In genomic region chr5:187617-188451, GRCh38 we compare ENCODE assay signal across 9 cellular contexts. TPM values are rescaled to one million over a fixed set of nuclear protein-coding genes. Genes with fewer than 3 reads are reported as not detected.
DNase-seq lines count a peak whose midpoint lies in the region; ATAC-seq and TF ChIP-seq lines count a peak whose summit lies in the region.
"Had no signal": no experiment of that assay in that cellular context is flagged by ENCODE, and none has a peak within 500 bp of the region (broad histone marks: within the 10 kb centered on the region; RNA-seq: fewer than 3 reads in every experiment).

No MANE protein-coding gene starts in this region.

- no peak for TF ChIP-seq CTCF in OCI-LY7 (conservative IDR thresholded peaks at IDR 0.05; ENCODE audit: low read length)
- TF ChIP-seq CTCF in heart left ventricle (IDR thresholded peaks at IDR 0.05), result no peak

- POLR2A ChIA-PET in OCI-LY7 (lab: Charles Lee), result interaction anchor here (0.9 to 1.3 kb wide), 6 partner anchors 13 to 83 kb away, joined by 3 to 8 read pairs (median 4); partner anchors contain the start of genes CCDC127, PDCD6 and SDHA

- peak overlapping the region; percentile 33; the same call in 1 of the 2 replicates for H3K4me3 ChIP-seq in GM23248
- H3K4me3 ChIP-seq in OCI-LY7 (ENCODE audit: low read depth, low read length, poor library complexity, severe bottlenecking), result no peak overlapping the region
- peak overlapping the region in 7 of 12 donors; percentile 0 to 39 (median 19) for H3K4me3 ChIP-seq in heart left ventricle

- H2AFZ ChIP-seq in GM23248 (peak overlapping the region; percentile 49; the same call in 1 of the 2 replicates), OCI-LY7 (ENCODE audit: low read length) (peak overlapping the region; percentile 13; the same call in 1 of the 2 replicates)

- TF ChIP-seq POLR2A in heart left ventricle (IDR thresholded peaks at IDR 0.05), result no peak

- in situ Hi-C loops in GM23248 (cut with MboI), result no loop called here

- H3F3A ChIP-seq in GM23248 (ENCODE audit: insufficient read depth), result no peaks in the 10 kb centered on the region

- H4K20me1 ChIP-seq in GM23248 (ENCODE audit: insufficient read depth) (no peaks in the 10 kb centered on the region), OCI-LY7 (ENCODE audit: insufficient read depth, low read length) (no peaks in the 10 kb centered on the region)

- BruUV-seq in OCI-LY7 (replicated peaks; lab: Mats Ljungman, UMichigan), result no TSS peak

- CTCF ChIA-PET in OCI-LY7 (lab: Charles Lee; ENCODE audit: unreplicated experiment), result interaction anchor here (0.6 to 1.3 kb wide), 5 partner anchors 14 to 284 kb away, joined by 3 to 10 read pairs (median 3); partner anchors contain the start of gene PDCD6

- intact Hi-C loops in OCI-LY7 (cut with micrococcal nuclease; ENCODE audit: unreplicated experiment), result loop anchor here (1.0 kb wide), 2 partner anchors 30 to 83 kb away; partner anchors contain the start of genes CCDC127, PDCD6 and SDHA
- intact Hi-C loops in heart left ventricle (cut with DNase I), result loop anchor here in 1 of 10 donors (2.0 kb wide), 1 partner anchor 31 kb away; the partner anchor contains the start of genes CCDC127 and SDHA
- intact Hi-C loops in sciatic nerve (cut with DNase I), result no loop called here

- H3K9me2 ChIP-seq in GM23248 (ENCODE audit: insufficient read depth) (no peaks in the 10 kb centered on the region), OCI-LY7 (ENCODE audit: insufficient read depth, low read length) (no peaks in the 10 kb centered on the region)

- H3K27me3 ChIP-seq in GM23248 (replicated peaks; ENCODE audit: insufficient read depth) (no peaks in the 10 kb centered on the region; the same call in 1 of the 2 replicates), heart left ventricle (peaks cover 0 to 12% (median 0%) of the 10 kb centered on the region in 9 donors)

- peak overlapping the region; percentile 72 for H3K4me2 ChIP-seq in GM23248 (ENCODE audit: unreplicated experiment)
- H3K4me2 ChIP-seq in OCI-LY7 (ENCODE audit: low read length), result peak overlapping the region; percentile 73

- H3K9me3 ChIP-seq in GM23248 (ENCODE audit: low read depth), result no peaks in the 10 kb centered on the region
- no peaks in the 10 kb centered on the region for H3K9me3 ChIP-seq in OCI-LY7 (ENCODE audit: low read length)
- H3K9me3 ChIP-seq in heart left ventricle, result no peaks in the 10 kb centered on the region

- DNase-seq in GM23248 (peak; percentile 21), OCI-LY7 (ENCODE audit: low spot score) (no peak), heart left ventricle (peak in 2 of 5 donors; percentile 23 to 32), sciatic nerve (ENCODE audit: low spot score) (peak; percentile 56), NCI-H2107 treated with DMSO at 0.1 percent for 48 hours (lab: John Stamatoyannopoulos, UW; ENCODE audit: unreplicated experiment) (no peak), substantia nigra (lab: John Stamatoyannopoulos, UW) (no peak), mucosa of gallbladder (ENCODE audit: low spot score) (no peak)

- H3K9ac ChIP-seq in GM23248, result 0 out of 2 replicates have a peak overlapping the region, but pooled peaks have one; percentile 31

- ATAC-seq in heart left ventricle, result no peak
- ATAC-seq in sciatic nerve, result no peak

- H3K4me1 ChIP-seq in GM23248 (ENCODE audit: insufficient read depth) (peaks cover 4% of the 10 kb centered on the region; the same call in 1 of the 2 replicates), OCI-LY7 (ENCODE audit: insufficient read depth, low read length, poor library complexity, severe bottlenecking) (peaks cover 49% of the 10 kb centered on the region), heart left ventricle (peaks cover 0 to 45% (median 18%) of the 10 kb centered on the region in 12 donors)

- no peak overlapping the region for H3K27ac ChIP-seq in GM23248
- H3K27ac ChIP-seq in OCI-LY7 (ENCODE audit: low read depth, low read length, poor library complexity, severe bottlenecking), result no peak overlapping the region
- peak overlapping the region in 3 of 12 donors; percentile 21 to 97 (median 96) for H3K27ac ChIP-seq in heart left ventricle
- H3K27ac ChIP-seq in substantia nigra (ENCODE audit: low read depth, low read length, poor library complexity, severe bottlenecking), result no peak overlapping the region

- H3K36me3 ChIP-seq in GM23248 (ENCODE audit: low read depth) (no peaks in the 10 kb centered on the region), OCI-LY7 (ENCODE audit: insufficient read depth, low read length) (no peaks in the 10 kb centered on the region), heart left ventricle (no peaks in the 10 kb centered on the region)

- 49 to 55% methylated on average over 17 to 21 of the region's 21 CpGs for WGBS in GM23248 (ENCODE audit: low coverage in 1 of 2, low lambda C conversion rate in 2 of 2, missing lambda C conversion rate in 2 of 2), 2 experiments
- WGBS in heart left ventricle, 4 donors, result 58 to 74% (median 63%) methylated on average over 13 to 21 of the region's 21 CpGs

- H3K79me2 ChIP-seq in GM23248 (ENCODE audit: insufficient read depth) (no peaks in the 10 kb centered on the region), OCI-LY7 (ENCODE audit: insufficient read depth, low read depth, low read length) (no peaks in the 10 kb centered on the region; the same call in 1 of the 2 replicates)

RNA-seq across cellular contexts. Expression of gene LRRC14B, which starts 3.5 kb away (rescaled TPM):
- total RNA-seq in GM23248 (2014; rRNA removed; shearing (Covaris generic)), result not detected in 2 replicates
- polyA plus RNA-seq in GM23248 (2016; fragmentation: Nextera tagmentation; extraction: Ambion mirVana) (not detected in 2 replicates), heart left ventricle (10 to 100 TPM in 1 of 2 donors, 1 to 10 TPM in 1; 6.1 to 50.3 TPM)
- total RNA-seq in OCI-LY7 (2014; rRNA removed; shearing (Covaris generic)), result 4.5 and 9.2 TPM in 2 replicates
- total RNA-seq in OCI-LY7 (2022) (4.4 and 4.9 TPM in 2 replicates), heart left ventricle (100 to 1,000 TPM in 2 of 9 donors, 10 to 100 TPM in 6, 1 to 10 TPM in 1; 7.6 to 133 (median 40.3) TPM), sciatic nerve (not detected), mucosa of gallbladder (not detected)
- total RNA-seq: activated CD4-positive, alpha-beta memory T cell treated with anti-CD3 and anti-CD28 coated beads, Interleukin-2, amount 10 ng/mL, durations not matched to agents 7 days and 5 days; G401 had no signal

RNA-seq across cellular contexts. Expression of gene CCDC127, which starts 30.1 kb away (rescaled TPM):
- total RNA-seq in GM23248 (2014; rRNA removed; shearing (Covaris generic)), result 6.3 and 7.5 TPM in 2 replicates
- polyA plus RNA-seq in GM23248 (2016; fragmentation: Nextera tagmentation; extraction: Ambion mirVana) (10.4 and 11.3 TPM in 2 replicates), heart left ventricle (1 to 10 TPM; 4.8 to 8.5 TPM)
- 6.0 and 10.8 TPM in 2 replicates for total RNA-seq in OCI-LY7 (2014; rRNA removed; shearing (Covaris generic))
- total RNA-seq in OCI-LY7 (2022) (12.4 and 13.7 TPM in 2 replicates), heart left ventricle (10 to 100 TPM in 1 of 9 donors, 1 to 10 TPM in 8; 5.7 to 10.3 (median 7.5) TPM), sciatic nerve (9.0 TPM), mucosa of gallbladder (7.0 TPM)

RNA-seq across cellular contexts. Expression of gene SDHA, which starts 30.3 kb away (rescaled TPM):
- total RNA-seq in GM23248 (2014; rRNA removed; shearing (Covaris generic)), result 64.1 and 71.5 TPM in 2 replicates
- polyA plus RNA-seq in GM23248 (2016; fragmentation: Nextera tagmentation; extraction: Ambion mirVana) (95.9 and 99.2 TPM in 2 replicates), heart left ventricle (100 to 1,000 TPM; 276 to 861 TPM)
- total RNA-seq in OCI-LY7 (2014; rRNA removed; shearing (Covaris generic)), result 147 and 151 TPM in 2 replicates
- total RNA-seq in OCI-LY7 (2022) (167 and 175 TPM in 2 replicates), heart left ventricle (100 to 1,000 TPM; 422 to 854 (median 727) TPM), sciatic nerve (105 TPM), mucosa of gallbladder (140 TPM)

Comparison
In these comparisons a context has a peak if more than half of its experiments do, and no peak if none do; other contexts are left out.
1. DNase-seq: peak in GM23248 (single experiment) and sciatic nerve (single experiment); none in OCI-LY7 (single experiment), NCI-H2107 treated with DMSO at 0.1 percent for 48 hours (single experiment), substantia nigra (0 of 49) and mucosa of gallbladder (single experiment).